In genomic region chr17:3959295-3959899, GRCh38 we compare ENCODE assay signal across 9 cellular contexts. TPM values are rescaled to one million over a fixed set of nuclear protein-coding genes. Genes with fewer than 3 reads are reported as not detected.
A peak's percentile ranks its signal among the peaks of the same experiment; 100 is the strongest.
DNase-seq lines count a peak whose midpoint lies in the region; ATAC-seq and TF ChIP-seq lines count a peak whose summit lies in the region.
"Had no signal": no experiment of that assay in that cellular context is flagged by ENCODE, and none has a peak within 500 bp of the region (broad histone marks: within the 10 kb centered on the region; RNA-seq: fewer than 3 reads in every experiment).

No MANE protein-coding gene starts in this region.

- H3K4me1 Mint-ChIP-seq in stimulated activated effector memory CD8-positive, alpha-beta T cell treated with anti-CD3 and anti-CD28 coated beads, Interleukin-12 subunit alpha, Interleukin-12 subunit beta, amount 100 ng/mL, for 72 hours, result peaks cover 73% of the 10 kb centered on the region

- H3K9me3 Mint-ChIP-seq in stimulated activated effector memory CD8-positive, alpha-beta T cell treated with anti-CD3 and anti-CD28 coated beads, Interleukin-12 subunit alpha, Interleukin-12 subunit beta, amount 100 ng/mL, for 72 hours, result no peaks in the 10 kb centered on the region

- peak overlapping the region; percentile 36 for H3K4me3 Mint-ChIP-seq in stimulated activated effector memory CD8-positive, alpha-beta T cell treated with anti-CD3 and anti-CD28 coated beads, Interleukin-12 subunit alpha, Interleukin-12 subunit beta, amount 100 ng/mL, for 72 hours

- DNase-seq in NCI-H2107 treated with DMSO at 0.1 percent for 48 hours (lab: John Stamatoyannopoulos, UW; ENCODE audit: unreplicated experiment) (peak; percentile 46), NCI-H2107 (lab: John Stamatoyannopoulos, UW) (no peak), NCI-H510A treated with DMSO at 0.1 percent for 48 hours (lab: John Stamatoyannopoulos, UW) (peak; percentile 98), dermis blood vessel endothelial cell (peak; percentile 56), GM10266 (ENCODE audit: extremely low spot score) (no peak)
- no peak for DNase-seq in stimulated activated effector memory CD8-positive, alpha-beta T cell treated with anti-CD3 and anti-CD28 coated beads, Interleukin-12 subunit alpha, Interleukin-12 subunit beta, amount 100 ng/mL, for 72 hours (ENCODE audit: low spot score in 2 of 2)
- DNase-seq: hypothalamus had no signal

- peaks cover 44% of the 10 kb centered on the region for H3K36me3 Mint-ChIP-seq in stimulated activated effector memory CD8-positive, alpha-beta T cell treated with anti-CD3 and anti-CD28 coated beads, Interleukin-12 subunit alpha, Interleukin-12 subunit beta, amount 100 ng/mL, for 72 hours

- TF ChIP-seq CTCF in GM10266 (IDR thresholded peaks at IDR 0.05; ENCODE audit: control insufficient read depth, insufficient read depth, low read depth, missing control alignments), result no peak

- H3K27ac Mint-ChIP-seq in stimulated activated effector memory CD8-positive, alpha-beta T cell treated with anti-CD3 and anti-CD28 coated beads, Interleukin-12 subunit alpha, Interleukin-12 subunit beta, amount 100 ng/mL, for 72 hours, result peak overlapping the region; percentile 90

- peak; percentile 32 for ATAC-seq in stimulated activated effector memory CD8-positive, alpha-beta T cell treated with anti-CD3 and anti-CD28 coated beads, Interleukin-12 subunit alpha, Interleukin-12 subunit beta, amount 100 ng/mL, for 72 hours
- ATAC-seq in GM19452 (IDR thresholded peaks at IDR 0.05; ENCODE audit: unreplicated experiment) (no peak), HG03159 (IDR thresholded peaks at IDR 0.05; ENCODE audit: unreplicated experiment) (no peak)

RNA-seq across cellular contexts. Expression of gene ATP2A3, which starts 4.8 kb away (rescaled TPM):
- total RNA-seq in dermis blood vessel endothelial cell, result 0.23 TPM in 1 of 2 replicates, not detected in the other

RNA-seq across cellular contexts. Expression of gene P2RX1, which starts 43.1 kb away (rescaled TPM):
- not detected in 2 replicates for total RNA-seq in dermis blood vessel endothelial cell

Comparison
In these comparisons a context has a peak if more than half of its experiments do, and no peak if none do; other contexts are left out.
1. DNase-seq: peak in NCI-H2107 treated with DMSO at 0.1 percent for 48 hours (single experiment), NCI-H510A treated with DMSO at 0.1 percent for 48 hours (single experiment) and dermis blood vessel endothelial cell (single experiment); none in NCI-H2107 (single experiment), stimulated activated effector memory CD8-positive, alpha-beta T cell treated with anti-CD3 and anti-CD28 coated beads, Interleukin-12 subunit alpha, Interleukin-12 subunit beta, amount 100 ng/mL, for 72 hours (0 of 2) and GM10266 (single experiment).